29 cellular contexts compared by ENCODE assay signal in genomic region chr10:128885573-128886555, GRCh38.
"Had no signal": no experiment of that assay in that cellular context is flagged by ENCODE, and none has a peak within 500 bp of the region (broad histone marks: within the 10 kb centered on the region; RNA-seq: fewer than 3 reads in every experiment).

No MANE protein-coding gene starts in this region.

- H3K4me3 ChIP-seq: cardiac muscle cell, SJSA1 had no signal

- H3K4me1 Mint-ChIP-seq: brain had no signal

- H3K4me1 ChIP-seq: SJSA1 had no signal

- H3K36me3 Mint-ChIP-seq: activated naive CD8-positive, alpha-beta T cell; brain had no signal

- H3K27ac ChIP-seq: cardiac muscle cell, KMS-11, RWPE1, SJSA1 had no signal

- ATAC-seq: activated CD4-positive, CD25-positive, alpha-beta regulatory T cell treated with anti-CD3 and anti-CD28 coated beads, Interleukin-2, amount 50 U/mL, for 24 hours; activated CD8-positive, alpha-beta T cell treated with anti-CD3 and anti-CD28 coated beads for 36 hours; activated T-cell treated with anti-CD3 and anti-CD28 coated beads, Interleukin-2, amount 50 U/mL, for 4 hours; Panc1; SK-N-SH treated with all-trans-retinoic acid at 6 μM for 48 hours had no signal

- H3K36me3 ChIP-seq: cardiac muscle cell, SJSA1 had no signal

- H3K27ac Mint-ChIP-seq: activated CD8-positive, alpha-beta T cell treated with anti-CD3 and anti-CD28 coated beads for 36 hours; activated naive CD4-positive, alpha-beta T cell treated with anti-CD3 and anti-CD28 coated beads for 36 hours; activated naive CD8-positive, alpha-beta T cell; brain; T-helper 2 cell treated with Interferon-gamma antibody and Interleukin-4, amounts not matched to agents 5 μg/mL and 100 μg/mL, for 36 hours had no signal

- DNase-seq: activated CD4-positive, alpha-beta T cell treated with anti-CD3 and anti-CD28 coated beads for 4 hours; activated CD8-positive, alpha-beta T cell treated with anti-CD3 and anti-CD28 coated beads for 36 hours; activated effector memory CD4-positive, alpha-beta T cell treated with anti-CD3 and anti-CD28 coated beads, Interleukin-2, amount 50 U/mL, for 16 hours; activated naive CD4-positive, alpha-beta T cell treated with anti-CD3 and anti-CD28 coated beads for 36 hours; activated T-cell treated with anti-CD3 and anti-CD28 coated beads, Interleukin-2, amount 50 U/mL, for 4 hours; amygdala; NCI-H1092; NCI-H1417; NCI-H1930; NCI-H2171; NCI-H2227 treated with DMSO at 0.1 percent for 48 hours; NCI-H510A; NCI-H526 treated with DMSO at 0.1 percent for 48 hours; NCI-H82; NK-92 treated with Interleukin-12 subunit alpha and Interleukin-12 subunit beta, amount 100 ng/mL, for 24 hours; OCI-M1; Right ventricle myocardium superior; SW 1271 had no signal

- H3K4me2 ChIP-seq: KMS-11 had no signal

- H3K4me3 Mint-ChIP-seq: activated CD8-positive, alpha-beta T cell treated with anti-CD3 and anti-CD28 coated beads for 36 hours; activated naive CD4-positive, alpha-beta T cell treated with anti-CD3 and anti-CD28 coated beads for 36 hours; activated naive CD8-positive, alpha-beta T cell; activated T-cell treated with anti-CD3 and anti-CD28 coated beads, Interleukin-2, amount 50 U/mL, for 4 hours; brain; T-helper 2 cell treated with Interferon-gamma antibody and Interleukin-4, amounts not matched to agents 5 μg/mL and 100 μg/mL, for 36 hours had no signal

- H3K27me3 ChIP-seq: cardiac muscle cell, SJSA1 had no signal

- H3K9ac ChIP-seq: KMS-11 had no signal

- H3K27me3 Mint-ChIP-seq: activated CD8-positive, alpha-beta T cell treated with anti-CD3 and anti-CD28 coated beads for 36 hours; activated naive CD8-positive, alpha-beta T cell had no signal

- FAIRE-seq: astrocyte had no signal
